In genomic region chr1:37476087-37476452, GRCh38 we compare ENCODE assay signal across 9 cellular contexts. TPM values are rescaled to one million over a fixed set of nuclear protein-coding genes. Genes with fewer than 3 reads are reported as not detected.
A peak's percentile ranks its signal among the peaks of the same experiment; 100 is the strongest.
DNase-seq lines count a peak whose midpoint lies in the region; ATAC-seq, FAIRE-seq and TF ChIP-seq lines count a peak whose summit lies in the region.
"Had no signal": no experiment of that assay in that cellular context is flagged by ENCODE, and none has a peak within 500 bp of the region (broad histone marks: within the 10 kb centered on the region; RNA-seq: fewer than 3 reads in every experiment).

No MANE protein-coding gene starts in this region.

- no peaks in the 10 kb centered on the region for H3K27me3 Mint-ChIP-seq in CD4-positive, CD25-positive, alpha-beta regulatory T cell
- H3K27me3 Mint-ChIP-seq in dendritic cell treated with granulocyte-macrophage colony-stimulating factor and Interleukin-4, amounts not matched to agents 40 ng/mL and 50 ng/mL, for 4 days: no peaks in the 10 kb centered on the region
- peaks cover 19% of the 10 kb centered on the region for H3K27me3 Mint-ChIP-seq in neural progenitor cell (ENCODE audit: insufficient read depth, low read depth)

- no peak for FAIRE-seq in H54 (lab: Jason Lieb, UNC)

- H3K9me3 ChIP-seq in CD4-positive, CD25-positive, alpha-beta regulatory T cell (ENCODE audit: control insufficient read depth in 2 of 2, low read length in 2 of 2): no peaks in the 10 kb centered on the region
- no peaks in the 10 kb centered on the region for H3K9me3 ChIP-seq in neural progenitor cell (ENCODE audit: low read depth)

- no peak for TF ChIP-seq POLR2A in NB4 (IDR thresholded peaks at IDR 0.05; ENCODE audit: extremely low read depth, insufficient read length)
- TF ChIP-seq POLR2A in H54 (IDR thresholded peaks at IDR 0.05; ENCODE audit: low read depth, low read length): no peak

- DNase-seq in CD4-positive, CD25-positive, alpha-beta regulatory T cell: peak in 1 of 3 donors; percentile 9
- no peak for DNase-seq in NB4 (ENCODE audit: low read depth)
- no peak for DNase-seq in neural progenitor cell (ENCODE audit: low spot score)
- DNase-seq in stimulated activated CD4-positive, alpha-beta T cell treated with anti-CD3 and anti-CD28 coated beads, Interleukin-12 subunit alpha, Interleukin-12 subunit beta, amount 100 ng/mL, for 4 hours: no peak
- no peak for DNase-seq in middle frontal gyrus (ENCODE audit: extremely low spot score, low spot score)
- DNase-seq in H54 (ENCODE audit: insufficient read length, low spot score): no peak
- no peak for DNase-seq in iPS-NIHi11 (ENCODE audit: low spot score)

- no peak overlapping the region for H2AFZ ChIP-seq in neural progenitor cell (replicated peaks)

- intact Hi-C loops in dendritic cell treated with granulocyte-macrophage colony-stimulating factor and Interleukin-4, amounts not matched to agents 40 ng/mL and 50 ng/mL, for 4 days (cut with micrococcal nuclease): loop anchor here (10.0 kb wide), 2 partner anchors 119 to 219 kb away; partner anchors contain the start of genes CDCA8 and GNL2

- H3K27me3 ChIP-seq in CD4-positive, CD25-positive, alpha-beta regulatory T cell (ENCODE audit: control insufficient read depth, insufficient read depth, low read length): no peaks in the 10 kb centered on the region
- peaks cover 36% of the 10 kb centered on the region for H3K27me3 ChIP-seq in neural progenitor cell

- peaks cover 72% of the 10 kb centered on the region for H3K4me1 ChIP-seq in CD4-positive, CD25-positive, alpha-beta regulatory T cell (ENCODE audit: control insufficient read depth, insufficient read depth, low read length, poor library complexity, severe bottlenecking)
- peaks cover 11% of the 10 kb centered on the region for H3K4me1 ChIP-seq in neural progenitor cell

- H4K20me1 ChIP-seq in neural progenitor cell (ENCODE audit: low read depth): peaks cover 3% of the 10 kb centered on the region

- TF ChIP-seq CTCF in NB4 (IDR thresholded peaks at IDR 0.05; ENCODE audit: low read depth, low read length) (no peak), neural progenitor cell (IDR thresholded peaks at IDR 0.05) (no peak)

- H3K36me3 ChIP-seq in CD4-positive, CD25-positive, alpha-beta regulatory T cell (ENCODE audit: control insufficient read depth, insufficient read depth, low read length): peaks cover 38% of the 10 kb centered on the region
- H3K36me3 ChIP-seq in neural progenitor cell: no peaks in the 10 kb centered on the region

- H3F3A ChIP-seq in neural progenitor cell (ENCODE audit: low read depth): peaks cover 4% of the 10 kb centered on the region

- peaks cover 0 to 3% (median 0%) of the 10 kb centered on the region in 7 donors for H3K9me3 Mint-ChIP-seq in CD4-positive, CD25-positive, alpha-beta regulatory T cell
- H3K9me3 Mint-ChIP-seq in dendritic cell treated with granulocyte-macrophage colony-stimulating factor and Interleukin-4, amounts not matched to agents 40 ng/mL and 50 ng/mL, for 4 days: no peaks in the 10 kb centered on the region
- H3K9me3 Mint-ChIP-seq in neural progenitor cell: no peaks in the 10 kb centered on the region

- peaks cover 10 to 59% (median 39%) of the 10 kb centered on the region in 4 donors for H3K4me1 Mint-ChIP-seq in CD4-positive, CD25-positive, alpha-beta regulatory T cell
- peaks cover 74% of the 10 kb centered on the region for H3K4me1 Mint-ChIP-seq in dendritic cell treated with granulocyte-macrophage colony-stimulating factor and Interleukin-4, amounts not matched to agents 40 ng/mL and 50 ng/mL, for 4 days (ENCODE audit: low read depth)
- H3K4me1 Mint-ChIP-seq in neural progenitor cell: peaks cover 48% of the 10 kb centered on the region

- H3K4me2 ChIP-seq in neural progenitor cell: no peak overlapping the region

- H3K27ac Mint-ChIP-seq in CD4-positive, CD25-positive, alpha-beta regulatory T cell: peak overlapping the region; percentile 95 to 99 (median 99)
- peak overlapping the region; percentile 82 for H3K27ac Mint-ChIP-seq in dendritic cell treated with granulocyte-macrophage colony-stimulating factor and Interleukin-4, amounts not matched to agents 40 ng/mL and 50 ng/mL, for 4 days
- no peak overlapping the region for H3K27ac Mint-ChIP-seq in neural progenitor cell

- peaks cover 20% of the 10 kb centered on the region for H3K36me3 Mint-ChIP-seq in CD4-positive, CD25-positive, alpha-beta regulatory T cell
- peaks cover 65% of the 10 kb centered on the region for H3K36me3 Mint-ChIP-seq in dendritic cell treated with granulocyte-macrophage colony-stimulating factor and Interleukin-4, amounts not matched to agents 40 ng/mL and 50 ng/mL, for 4 days (ENCODE audit: low read depth)
- H3K36me3 Mint-ChIP-seq in neural progenitor cell: no peaks in the 10 kb centered on the region

- no peak overlapping the region for H3K9ac ChIP-seq in neural progenitor cell

- ATAC-seq in CD4-positive, CD25-positive, alpha-beta regulatory T cell (ENCODE audit: low read depth in 2 of 2): no peak
- ATAC-seq: left lobe of liver had no signal

- peak overlapping the region; percentile 97 for H3K27ac ChIP-seq in CD4-positive, CD25-positive, alpha-beta regulatory T cell (ENCODE audit: insufficient read depth, low read length, poor library complexity, severe bottlenecking)
- H3K27ac ChIP-seq in neural progenitor cell: no peak overlapping the region

- H3K4me3 Mint-ChIP-seq in CD4-positive, CD25-positive, alpha-beta regulatory T cell: peak overlapping the region; percentile 96 to 99 (median 98)
- H3K4me3 Mint-ChIP-seq in dendritic cell treated with granulocyte-macrophage colony-stimulating factor and Interleukin-4, amounts not matched to agents 40 ng/mL and 50 ng/mL, for 4 days: peak overlapping the region; percentile 83
- peak overlapping the region; percentile 46 for H3K4me3 Mint-ChIP-seq in neural progenitor cell

- H3K4me3 ChIP-seq in CD4-positive, CD25-positive, alpha-beta regulatory T cell (ENCODE audit: low read depth, low read length): peak overlapping the region; percentile 100
- H3K4me3 ChIP-seq in NB4 (ENCODE audit: low read depth, low read length) (peak overlapping the region; percentile 90), neural progenitor cell (no peak overlapping the region)

- no peaks in the 10 kb centered on the region for H3K79me2 ChIP-seq in neural progenitor cell (ENCODE audit: low read depth)

RNA-seq across cellular contexts. Expression of gene ZC3H12A, which starts 1.7 kb away (rescaled TPM):
- 205 TPM for total RNA-seq in CD4-positive, CD25-positive, alpha-beta regulatory T cell
- 10 to 100 TPM in 3 of 4 donors, 1 to 10 TPM in 1; 9.9 to 16.7 (median 13.1) TPM for polyA plus RNA-seq in CD4-positive, CD25-positive, alpha-beta regulatory T cell
- 1.2 and 3.5 TPM in 2 replicates for total RNA-seq in neural progenitor cell (ENCODE audit: low replicate concordance)

RNA-seq across cellular contexts. Expression of gene MEAF6, which starts 38.5 kb away (rescaled TPM):
- total RNA-seq in CD4-positive, CD25-positive, alpha-beta regulatory T cell: 52.3 TPM
- 100 to 1,000 TPM; 143 to 163 (median 150) TPM for polyA plus RNA-seq in CD4-positive, CD25-positive, alpha-beta regulatory T cell
- 83.4 and 127 TPM in 2 replicates for total RNA-seq in neural progenitor cell (ENCODE audit: low replicate concordance)

Comparison
In these comparisons a context has a peak if more than half of its experiments do, and no peak if none do; other contexts are left out.
1. H3K4me3 Mint-ChIP-seq: peak in every context shown above with its lines; median percentile 98 in CD4-positive, CD25-positive, alpha-beta regulatory T cell; 83 in dendritic cell treated with granulocyte-macrophage colony-stimulating factor and Interleukin-4, amounts not matched to agents 40 ng/mL and 50 ng/mL, for 4 days; 46 in neural progenitor cell.
2. RNA of gene ZC3H12A, which starts 1.7 kb away (total RNA-seq): 205 TPM in CD4-positive, CD25-positive, alpha-beta regulatory T cell (single experiment); 1.2 to 3.5 TPM in neural progenitor cell; every median in the first group is over 10 times any median in the second.